24 cellular contexts compared by ENCODE assay signal in the genomic region with DNA sequence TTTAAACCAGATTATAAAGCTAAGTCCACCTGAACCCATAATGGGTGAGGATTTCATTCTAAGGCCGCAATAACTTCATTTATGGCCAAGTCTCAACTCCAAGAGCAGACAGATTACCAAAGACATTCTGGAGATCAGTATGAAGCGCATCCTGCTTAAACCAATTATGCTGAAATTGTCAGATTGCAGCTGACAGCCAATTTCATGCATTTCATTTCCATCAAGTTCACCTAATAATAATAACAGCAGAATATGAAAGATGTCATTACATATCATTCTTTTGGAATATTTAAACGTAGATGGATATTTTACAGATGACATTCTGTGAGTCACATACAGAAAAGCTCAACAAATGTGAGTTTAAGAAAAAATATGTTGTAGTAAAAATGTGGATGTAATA. TPM values are rescaled to one million over a fixed set of nuclear protein-coding genes. Genes with fewer than 3 reads are reported as not detected.
A peak's percentile ranks its signal among the peaks of the same experiment; 100 is the strongest.
DNase-seq lines count a peak whose midpoint lies in the region; ATAC-seq, FAIRE-seq and TF ChIP-seq lines count a peak whose summit lies in the region.
"Had no signal": no experiment of that assay in that cellular context is flagged by ENCODE, and none has a peak within 500 bp of the region (broad histone marks: within the 10 kb centered on the region; RNA-seq: fewer than 3 reads in every experiment).

No MANE protein-coding gene starts in this region.

- H3K36me3 Mint-ChIP-seq in T-cell, result peaks cover 6% of the 10 kb centered on the region

- TF ChIP-seq CTCF in D721Med (IDR thresholded peaks at IDR 0.05; ENCODE audit: insufficient read depth, missing control alignments), result no peak

- no peak for TF ChIP-seq POLR2A in H54 (IDR thresholded peaks at IDR 0.05; ENCODE audit: low read depth, low read length)

- intact Hi-C loops in Right ventricle myocardium inferior (cut with DNase I), result no loop called here

- no peaks in the 10 kb centered on the region for H3K4me1 Mint-ChIP-seq in T-cell

- no peak for ATAC-seq in Right ventricle myocardium inferior
- no peak for ATAC-seq in T-cell (replicated peaks in 1 of 4)
- ATAC-seq in HG03354 (IDR thresholded peaks at IDR 0.05; ENCODE audit: poor library complexity, severe bottlenecking, unreplicated experiment), result no peak
- ATAC-seq: GM23338, HepG2, K562, Panc1 had no signal

- no peak for DNase-seq in D721Med (ENCODE audit: insufficient read length, low spot score)
- DNase-seq in H54 (ENCODE audit: insufficient read length, low spot score), result no peak
- peak; percentile 3 for DNase-seq in LHCN-M2 (ENCODE audit: low read depth)
- DNase-seq in putamen (ENCODE audit: low spot score), result peak; percentile 12
- no peak for DNase-seq in Right ventricle myocardium inferior (ENCODE audit: missing footprints)
- DNase-seq in T-cell, result no peak
- DNase-seq: 8988T, ACHN, Calu3, DMS153, DND-41, MG63, NCI-H2029, NCI-H446, NCI-H524 treated with DMSO at 0.1 percent for 48 hours, NCI-H774, SHP77 treated with DMSO at 0.1 percent for 48 hours had no signal

- H3K27me3 Mint-ChIP-seq in T-cell, result peaks cover 16 to 21% of the 10 kb centered on the region in 2 donors

- H3K27ac Mint-ChIP-seq in T-cell, result no peak overlapping the region
- H3K27ac Mint-ChIP-seq: GM23338 had no signal

- POLR2A ChIA-PET in T-cell (lab: Charles Lee), result no interaction called here

- CTCF ChIA-PET in T-cell (lab: Charles Lee), result interaction anchor here in 1 of 2 donors (0.9 kb wide), 1 partner anchor 11 kb away, joined by 3 read pairs; no protein-coding TSS in a partner anchor

- H3K4me3 Mint-ChIP-seq in T-cell, result no peak overlapping the region
- H3K4me3 Mint-ChIP-seq: GM23338 had no signal

- peaks cover 4 to 8% (median 4%) of the 10 kb centered on the region in 3 donors for H3K9me3 Mint-ChIP-seq in T-cell

- FAIRE-seq in D721Med (lab: Jason Lieb, UNC), result peak; percentile 61
- peak; percentile 73 for FAIRE-seq in H54 (lab: Jason Lieb, UNC)
- FAIRE-seq: HepG2, K562 had no signal

RNA-seq across cellular contexts. Expression of a gene that starts 54.9 kb away (rescaled TPM):
- not detected in 2 replicates for total RNA-seq in LHCN-M2 (2014; rRNA removed)
- polyA plus RNA-seq in LHCN-M2 (2012), result 0.61 TPM
- total RNA-seq in Right ventricle myocardium inferior, result not detected
- total RNA-seq in T-cell, result not detected
- total RNA-seq: Calu3, GM23338, HepG2, HT-29 had no signal
- polyA plus RNA-seq: BJ had no signal

Comparison
In these comparisons a context has a peak if more than half of its experiments do, and no peak if none do; other contexts are left out.
1. DNase-seq: peak in LHCN-M2 (single experiment) and putamen (single experiment); none in D721Med (single experiment), H54 (single experiment), Right ventricle myocardium inferior (single experiment) and T-cell (0 of 34).